8 cellular contexts compared by ENCODE assay signal in genomic region chr10:97708976-97709745, GRCh38. TPM values are rescaled to one million over a fixed set of nuclear protein-coding genes. Genes with fewer than 3 reads are reported as not detected.
DNase-seq lines count a peak whose midpoint lies in the region; ATAC-seq, FAIRE-seq and TF ChIP-seq lines count a peak whose summit lies in the region.

No MANE protein-coding gene starts in this region.

- no peak for FAIRE-seq in frontal cortex (lab: Jason Lieb, UNC)

- ATAC-seq in GM21367 (IDR thresholded peaks at IDR 0.05; ENCODE audit: unreplicated experiment) (no peak), GM21723 (IDR thresholded peaks at IDR 0.05; ENCODE audit: unreplicated experiment) (no peak)

- peak overlapping the region; percentile 67 for H3K27ac Mint-ChIP-seq in osteocyte (ENCODE audit: unreplicated experiment)

- peaks cover 32% of the 10 kb centered on the region for H3K4me1 Mint-ChIP-seq in osteocyte (ENCODE audit: unreplicated experiment)

- no peak overlapping the region for H3K4me3 Mint-ChIP-seq in osteocyte (ENCODE audit: unreplicated experiment)

- no peaks in the 10 kb centered on the region for H3K27me3 Mint-ChIP-seq in osteocyte (ENCODE audit: unreplicated experiment)

- TF ChIP-seq CTCF in osteocyte (IDR thresholded peaks at IDR 0.05) = peak; percentile 87

- H3K36me3 Mint-ChIP-seq in osteocyte (ENCODE audit: unreplicated experiment) = no peaks in the 10 kb centered on the region

- DNase-seq in NCI-H1694 (lab: John Stamatoyannopoulos, UW) (peak; percentile 8), NCI-H1694 treated with DMSO at 0.1 percent for 48 hours (lab: John Stamatoyannopoulos, UW) (no peak), NAMALWA (ENCODE audit: low spot score) (peak; percentile 34), frontal cortex (ENCODE audit: low spot score in 2 of 2) (peak; percentile 45 to 63), osteocyte (ENCODE audit: extremely low spot score, unreplicated experiment) (peak; percentile 88)
- peak; percentile 36 for DNase-seq in activated T-cell treated with anti-CD3 and anti-CD28 coated beads, Interleukin-2, amount 50 U/mL, for 1 hour

- H3K9me3 Mint-ChIP-seq in osteocyte (ENCODE audit: unreplicated experiment) = no peaks in the 10 kb centered on the region

RNA-seq across cellular contexts. Expression of gene MARVELD1, which starts 4.4 kb away (rescaled TPM):
- total RNA-seq in frontal cortex (6.1 TPM), osteocyte (107 and 111 TPM in 2 replicates)

RNA-seq across cellular contexts. Expression of gene AVPI1, which starts 22.1 kb away (rescaled TPM):
- total RNA-seq in frontal cortex (2.4 TPM), osteocyte (4.5 and 5.7 TPM in 2 replicates)

RNA-seq across cellular contexts. Expression of gene ZFYVE27, which starts 27.8 kb away (rescaled TPM):
- total RNA-seq in frontal cortex (45.2 TPM), osteocyte (22.5 and 27.0 TPM in 2 replicates)

Comparison
In these comparisons a context has a peak if more than half of its experiments do, and no peak if none do; other contexts are left out.
1. RNA of gene MARVELD1, which starts 4.4 kb away (total RNA-seq): 107 to 111 TPM in osteocyte; 6.1 TPM in frontal cortex (single experiment); every median in the first group is over 10 times any median in the second.